Comparison of ENCODE assay signal across 2 cellular contexts in the genomic region with DNA sequence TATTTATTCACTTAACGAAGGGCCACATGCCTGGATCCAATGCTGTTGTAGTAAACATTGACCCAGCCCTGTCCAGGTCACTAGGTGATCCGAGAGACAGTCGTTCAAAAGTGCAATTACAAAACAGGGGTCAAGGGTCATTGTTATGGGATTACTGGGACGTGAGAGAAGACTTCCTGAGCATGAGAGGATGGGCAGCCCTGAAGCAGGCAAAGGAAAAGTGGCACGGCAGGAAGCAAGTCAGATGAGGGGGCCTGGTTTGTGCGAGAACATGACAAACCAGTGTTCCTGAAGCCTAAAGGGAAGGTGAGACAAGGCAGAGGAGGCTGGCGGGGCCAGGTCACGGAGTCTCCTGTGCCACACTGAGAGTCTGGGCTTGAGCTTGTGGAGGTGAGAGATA.
TF ChIP-seq lines count a peak whose summit lies in the region.

No MANE protein-coding gene starts in this region.

TF ChIP-seq in HCT116, 20 proteins besides CTCF, POLR2A, EP300 and RAD21:
- TF ChIP-seq, protein P1, sequence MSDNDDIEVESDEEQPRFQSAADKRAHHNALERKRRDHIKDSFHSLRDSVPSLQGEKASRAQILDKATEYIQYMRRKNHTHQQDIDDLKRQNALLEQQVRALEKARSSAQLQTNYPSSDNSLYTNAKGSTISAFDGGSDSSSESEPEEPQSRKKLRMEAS (IDR thresholded peaks at IDR 0.05): no peak

TF ChIP-seq in K562, 482 proteins besides CTCF, POLR2A, EP300 and RAD21:
- no peak for TF ChIP-seq NR2C2 (CRISPR knock-in tag; IDR thresholded peaks at IDR 0.05)
- peak; percentile 65 for TF ChIP-seq NR2C2 (tag; IDR thresholded peaks at IDR 0.05)
- no peak for TF ChIP-seq TEAD1 (CRISPR knock-in tag; IDR thresholded peaks at IDR 0.05)
- no peak for TF ChIP-seq ID3 (CRISPR knock-in tag; IDR thresholded peaks at IDR 0.05)
- TF ChIP-seq ID3 (tag; IDR thresholded peaks at IDR 0.05): no peak
- TF ChIP-seq NR2C1 (IDR thresholded peaks at IDR 0.05): peak; percentile 60; the same call in 1 of the 2 replicates
- TF ChIP-seq NR2C1 (tag; IDR thresholded peaks at IDR 0.05): peak; percentile 69
- TF ChIP-seq TBP (optimal IDR thresholded peaks at IDR 0.05; ENCODE audit: low read depth, low read length): no peak
- TF ChIP-seq CCAR2 (IDR thresholded peaks at IDR 0.05; ENCODE audit: low read depth, low read length): no peak
